Comparison of ENCODE assay signal across 22 cellular contexts in genomic region chr2:127270663-127271062, GRCh38. TPM values are rescaled to one million over a fixed set of nuclear protein-coding genes. Genes with fewer than 3 reads are reported as not detected.
A peak's percentile ranks its signal among the peaks of the same experiment; 100 is the strongest.
DNase-seq lines count a peak whose midpoint lies in the region; ATAC-seq, FAIRE-seq and TF ChIP-seq lines count a peak whose summit lies in the region.
"Had no signal": no experiment of that assay in that cellular context is flagged by ENCODE, and none has a peak within 500 bp of the region (broad histone marks: within the 10 kb centered on the region; RNA-seq: fewer than 3 reads in every experiment).

No MANE protein-coding gene starts in this region.

- H3K18ac ChIP-seq in H9 (ENCODE audit: insufficient read length, low read depth, low read length), result no peak overlapping the region

- no peaks in the 10 kb centered on the region for H3K9me1 ChIP-seq in keratinocyte (ENCODE audit: control insufficient read depth, extremely low read depth, insufficient read depth, low read length)

- H2BK15ac ChIP-seq in H9 (ENCODE audit: low read depth, low read length), result no peak overlapping the region

- H3K36me3 ChIP-seq in SU-DHL-6 (ENCODE audit: low read length), result peaks cover 16% of the 10 kb centered on the region
- H3K36me3 ChIP-seq in keratinocyte (ENCODE audit: control insufficient read depth in 2 of 2, extremely low read depth in 1 of 2, insufficient read depth in 2 of 2, low read length in 2 of 2), result peaks cover 24 to 40% of the 10 kb centered on the region in 2 experiments
- peaks cover 77 to 85% of the 10 kb centered on the region in 2 donors for H3K36me3 ChIP-seq in ascending aorta

- peak; percentile 16 for TF ChIP-seq CTCF in D721Med (IDR thresholded peaks at IDR 0.05; ENCODE audit: insufficient read depth, missing control alignments)
- TF ChIP-seq CTCF in H9 (conservative IDR thresholded peaks at IDR 0.05), result peak; percentile 39; the same call in 2 of the 3 replicates
- TF ChIP-seq CTCF in SU-DHL-6 (IDR thresholded peaks at IDR 0.05; ENCODE audit: insufficient read depth, low read length, poor library complexity, severe bottlenecking), result peak; percentile 17
- peak; percentile 31 to 63 (median 46) for TF ChIP-seq CTCF in keratinocyte (optimal IDR thresholded peaks at IDR 0.05 in 1 of 3, IDR thresholded peaks at IDR 0.05 in 1 of 3, conservative IDR thresholded peaks at IDR 0.05 in 1 of 3; ENCODE audit: extremely low read depth in 1 of 3, insufficient read depth in 2 of 3, low read length in 3 of 3)
- TF ChIP-seq CTCF in ascending aorta (IDR thresholded peaks at IDR 0.05), result no peak

- dilution Hi-C loops in keratinocyte (cut with MboI; ENCODE audit: extremely low pct_ligation_motif_present, low sequenced_read_pairs), result no loop called here

- no peak overlapping the region for H4K8ac ChIP-seq in H9 (replicated peaks; ENCODE audit: insufficient read length, low read depth, low read length)

- no peak overlapping the region for H3K9ac ChIP-seq in H9 (ENCODE audit: extremely low read depth, insufficient read length, low read length)
- H3K9ac ChIP-seq in SU-DHL-6 (ENCODE audit: low read length), result no peak overlapping the region
- no peak overlapping the region for H3K9ac ChIP-seq in keratinocyte (ENCODE audit: control insufficient read depth, extremely low read depth, insufficient read depth, low read length)

- no peak overlapping the region for H2AFZ ChIP-seq in H9 (ENCODE audit: low read length)
- H2AFZ ChIP-seq in SU-DHL-6 (ENCODE audit: low read depth, low read length, severe bottlenecking), result no peak overlapping the region
- no peak overlapping the region for H2AFZ ChIP-seq in keratinocyte (ENCODE audit: control insufficient read depth, low read length)

- intact Hi-C loops in ascending aorta (cut with DNase I), result no loop called here
- intact Hi-C loops in activated T-helper 2 cell treated with anti-CD3 and anti-CD28 coated beads, Interferon-gamma antibody, Interleukin-2, Interleukin-4, amounts not matched to agents 10 μg/mL and 5 μg/mL and 100 μg/mL, durations not matched to agents 14 hours and 24 hours and 36 hours (cut with micrococcal nuclease), result no loop called here

- H4K5ac ChIP-seq in H9 (ENCODE audit: insufficient read length, low read depth, low read length), result no peak overlapping the region

- no peak overlapping the region; the same call in 1 of the 2 replicates for H3K14ac ChIP-seq in H9 (ENCODE audit: insufficient read depth, low read length)

- no peak for ATAC-seq in stimulated activated effector memory CD8-positive, alpha-beta T cell treated with anti-CD3 and anti-CD28 coated beads, Interleukin-12 subunit alpha, Interleukin-12 subunit beta, amount 100 ng/mL, for 72 hours
- ATAC-seq: gastrocnemius medialis had no signal

- no peak overlapping the region; a peak in 1 of 7 replicates for H3K27ac Mint-ChIP-seq in H9
- H3K27ac Mint-ChIP-seq in stimulated activated effector memory CD8-positive, alpha-beta T cell treated with anti-CD3 and anti-CD28 coated beads, Interleukin-12 subunit alpha, Interleukin-12 subunit beta, amount 100 ng/mL, for 72 hours, result no peak overlapping the region
- no peak overlapping the region for H3K27ac Mint-ChIP-seq in activated T-helper 2 cell treated with anti-CD3 and anti-CD28 coated beads, Interferon-gamma antibody, Interleukin-2, Interleukin-4, amounts not matched to agents 10 μg/mL and 5 μg/mL and 100 μg/mL, durations not matched to agents 14 hours and 24 hours and 36 hours
- H3K27ac Mint-ChIP-seq: activated naive CD8-positive, alpha-beta T cell treated with anti-CD3 and anti-CD28 coated beads, Interleukin-2, amount 10 ng/mL, durations not matched to agents 7 days and 5 days had no signal

- H2BK12ac ChIP-seq in H9 (ENCODE audit: insufficient read length, low read depth, low read length), result no peak overlapping the region

- H2BK5ac ChIP-seq in H9 (ENCODE audit: insufficient read length, low read length), result no peak overlapping the region

- H2BK120ac ChIP-seq in H9 (ENCODE audit: low read depth, low read length, poor library complexity, severe bottlenecking), result no peak overlapping the region

- H2AK5ac ChIP-seq in H9 (ENCODE audit: insufficient read length, low read length), result no peak overlapping the region

- H3K9me2 ChIP-seq in SU-DHL-6 (replicated peaks; ENCODE audit: insufficient read depth, low read length), result no peaks in the 10 kb centered on the region

- H3K4ac ChIP-seq in H9 (ENCODE audit: low read depth, low read length), result no peak overlapping the region

- H3K27ac ChIP-seq in H9 (ENCODE audit: insufficient read length, low read depth, low read length) (no peak overlapping the region), SU-DHL-6 (ENCODE audit: low read depth, low read length) (no peak overlapping the region), keratinocyte (ENCODE audit: control insufficient read depth, insufficient read depth, low read length) (no peak overlapping the region), ascending aorta (no peak overlapping the region)
- H3K27ac ChIP-seq: gastrocnemius medialis, stomach had no signal

- H3K4me2 ChIP-seq in H9 (ENCODE audit: insufficient read depth, insufficient read length, low read length), result no peak overlapping the region
- H3K4me2 ChIP-seq in SU-DHL-6 (ENCODE audit: low read depth, low read length, poor library complexity, severe bottlenecking), result no peak overlapping the region
- no peak overlapping the region for H3K4me2 ChIP-seq in keratinocyte (ENCODE audit: control insufficient read depth, extremely low read depth, insufficient read depth, low read depth, low read length)

- H3F3A ChIP-seq in SU-DHL-6 (ENCODE audit: insufficient read depth), result no peaks in the 10 kb centered on the region

- FAIRE-seq in D721Med (lab: Jason Lieb, UNC) (no peak), keratinocyte (lab: Jason Lieb, UNC) (no peak)
- FAIRE-seq: endometrium, urothelium cell line had no signal

- DNase-seq in D721Med (ENCODE audit: insufficient read length, low spot score), result no peak
- no peak for DNase-seq in H9
- no peak for DNase-seq in keratinocyte (ENCODE audit: low read depth, low spot score)
- DNase-seq in COLO829 (ENCODE audit: low spot score), result no peak
- no peak for DNase-seq in stimulated activated effector memory CD8-positive, alpha-beta T cell treated with anti-CD3 and anti-CD28 coated beads, Interleukin-12 subunit alpha, Interleukin-12 subunit beta, amount 100 ng/mL, for 72 hours (ENCODE audit: low spot score in 2 of 2)
- DNase-seq in ascending aorta (ENCODE audit: low spot score in 2 of 2), result no peak
- DNase-seq in activated T-helper 2 cell treated with anti-CD3 and anti-CD28 coated beads, Interferon-gamma antibody, Interleukin-2, Interleukin-4, amounts not matched to agents 10 μg/mL and 5 μg/mL and 100 μg/mL, durations not matched to agents 14 hours and 24 hours and 36 hours (ENCODE audit: low spot score), result no peak
- DNase-seq: activated CD4-positive, alpha-beta T cell treated with anti-CD3 and anti-CD28 coated beads for 1 hour; activated CD8-positive, alpha-beta memory T cell treated with anti-CD3 and anti-CD28 coated beads, Interleukin-2, amount 50 U/mL, for 48 hours; activated naive CD8-positive, alpha-beta T cell treated with anti-CD3 and anti-CD28 coated beads, Interleukin-2, amount 10 ng/mL, durations not matched to agents 7 days and 5 days; COR-L47; gastrocnemius medialis; H7; NCI-H1105; posterior cingulate gyrus; Right ventricle myocardium superior; stomach; T-helper 2 cell had no signal

- H3K27me3 ChIP-seq in H9 (ENCODE audit: insufficient read depth, low read length), result no peaks in the 10 kb centered on the region
- H3K27me3 ChIP-seq in SU-DHL-6 (ENCODE audit: low read length), result no peaks in the 10 kb centered on the region
- H3K27me3 ChIP-seq in keratinocyte (ENCODE audit: control insufficient read depth, extremely low read depth, insufficient read depth, low read length), result no peaks in the 10 kb centered on the region
- H3K27me3 ChIP-seq in ascending aorta, result no peaks in the 10 kb centered on the region
- H3K27me3 ChIP-seq: gastrocnemius medialis, stomach had no signal

- H3K79me2 ChIP-seq in H9 (ENCODE audit: insufficient read depth, low read length) (no peaks in the 10 kb centered on the region), SU-DHL-6 (ENCODE audit: insufficient read depth, low read length) (no peaks in the 10 kb centered on the region), keratinocyte (ENCODE audit: control insufficient read depth, insufficient read depth, low read length) (no peaks in the 10 kb centered on the region)

- H3K9me3 ChIP-seq in H9 (ENCODE audit: control insufficient read depth, low read depth, low read length) (no peaks in the 10 kb centered on the region), SU-DHL-6 (ENCODE audit: insufficient read depth, low read length) (no peaks in the 10 kb centered on the region), keratinocyte (ENCODE audit: control insufficient read depth, low read depth, low read length) (no peaks in the 10 kb centered on the region), ascending aorta (no peaks in the 10 kb centered on the region)
- H3K9me3 ChIP-seq: gastrocnemius medialis, stomach had no signal

- no peak overlapping the region for H4K91ac ChIP-seq in H9 (ENCODE audit: insufficient read length, low read depth, low read length)

- peak overlapping the region; percentile 17 for H3K56ac ChIP-seq in H9 (ENCODE audit: insufficient read length, low read depth, low read length)

- no peak overlapping the region for H3T11ph ChIP-seq in H9 (ENCODE audit: low read length)

- H3K4me3 ChIP-seq in SU-DHL-6 (ENCODE audit: insufficient read depth, low read length, poor library complexity, severe bottlenecking) (no peak overlapping the region), keratinocyte (ENCODE audit: control insufficient read depth in 2 of 3, extremely low read depth in 1 of 3, insufficient read depth in 2 of 3, low read depth in 1 of 3, low read length in 3 of 3) (no peak overlapping the region), ascending aorta (no peak overlapping the region)
- H3K4me3 ChIP-seq: gastrocnemius medialis, stomach had no signal

- peaks cover 64 to 92% (median 91%) of the 10 kb centered on the region in 3 experiments for H3K36me3 Mint-ChIP-seq in H9 (ENCODE audit: insufficient read depth in 1 of 3, low read depth in 3 of 3)
- H3K36me3 Mint-ChIP-seq in stimulated activated effector memory CD8-positive, alpha-beta T cell treated with anti-CD3 and anti-CD28 coated beads, Interleukin-12 subunit alpha, Interleukin-12 subunit beta, amount 100 ng/mL, for 72 hours, result peaks cover 100% of the 10 kb centered on the region
- H3K36me3 Mint-ChIP-seq in activated T-helper 2 cell treated with anti-CD3 and anti-CD28 coated beads, Interferon-gamma antibody, Interleukin-2, Interleukin-4, amounts not matched to agents 10 μg/mL and 5 μg/mL and 100 μg/mL, durations not matched to agents 14 hours and 24 hours and 36 hours (ENCODE audit: low read depth), result peaks cover 78% of the 10 kb centered on the region

- no peaks in the 10 kb centered on the region for H3K4me1 Mint-ChIP-seq in H9
- H3K4me1 Mint-ChIP-seq in stimulated activated effector memory CD8-positive, alpha-beta T cell treated with anti-CD3 and anti-CD28 coated beads, Interleukin-12 subunit alpha, Interleukin-12 subunit beta, amount 100 ng/mL, for 72 hours, result peaks cover 5% of the 10 kb centered on the region
- no peaks in the 10 kb centered on the region for H3K4me1 Mint-ChIP-seq in activated T-helper 2 cell treated with anti-CD3 and anti-CD28 coated beads, Interferon-gamma antibody, Interleukin-2, Interleukin-4, amounts not matched to agents 10 μg/mL and 5 μg/mL and 100 μg/mL, durations not matched to agents 14 hours and 24 hours and 36 hours (ENCODE audit: low read depth)

- no peak overlapping the region for H3K23ac ChIP-seq in H9 (ENCODE audit: insufficient read length, low read depth, low read length)

- H4K20me1 ChIP-seq in H9 (ENCODE audit: control insufficient read depth, insufficient read depth, insufficient read length) (no peaks in the 10 kb centered on the region), SU-DHL-6 (ENCODE audit: low read depth, low read length) (no peaks in the 10 kb centered on the region), keratinocyte (ENCODE audit: control insufficient read depth, extremely low read depth, insufficient read depth, low read length) (no peaks in the 10 kb centered on the region)

- peaks cover 2 to 17% of the 10 kb centered on the region in 2 experiments; a peak in 3 of 5 replicates for H3K9me3 Mint-ChIP-seq in H9
- H3K9me3 Mint-ChIP-seq in stimulated activated effector memory CD8-positive, alpha-beta T cell treated with anti-CD3 and anti-CD28 coated beads, Interleukin-12 subunit alpha, Interleukin-12 subunit beta, amount 100 ng/mL, for 72 hours, result no peaks in the 10 kb centered on the region
- no peaks in the 10 kb centered on the region for H3K9me3 Mint-ChIP-seq in activated T-helper 2 cell treated with anti-CD3 and anti-CD28 coated beads, Interferon-gamma antibody, Interleukin-2, Interleukin-4, amounts not matched to agents 10 μg/mL and 5 μg/mL and 100 μg/mL, durations not matched to agents 14 hours and 24 hours and 36 hours
- H3K9me3 Mint-ChIP-seq: activated naive CD8-positive, alpha-beta T cell treated with anti-CD3 and anti-CD28 coated beads, Interleukin-2, amount 10 ng/mL, durations not matched to agents 7 days and 5 days; central memory CD8-positive, alpha-beta T cell had no signal

- no peak overlapping the region for H3K4me3 Mint-ChIP-seq in H9
- no peak overlapping the region for H3K4me3 Mint-ChIP-seq in stimulated activated effector memory CD8-positive, alpha-beta T cell treated with anti-CD3 and anti-CD28 coated beads, Interleukin-12 subunit alpha, Interleukin-12 subunit beta, amount 100 ng/mL, for 72 hours
- no peak overlapping the region for H3K4me3 Mint-ChIP-seq in activated T-helper 2 cell treated with anti-CD3 and anti-CD28 coated beads, Interferon-gamma antibody, Interleukin-2, Interleukin-4, amounts not matched to agents 10 μg/mL and 5 μg/mL and 100 μg/mL, durations not matched to agents 14 hours and 24 hours and 36 hours (ENCODE audit: low read depth)
- H3K4me3 Mint-ChIP-seq: activated naive CD8-positive, alpha-beta T cell treated with anti-CD3 and anti-CD28 coated beads, Interleukin-2, amount 10 ng/mL, durations not matched to agents 7 days and 5 days; central memory CD8-positive, alpha-beta T cell had no signal

- WGBS in H9 (ENCODE audit: extremely low coverage, insufficient read length, low lambda C conversion rate), result no CpG with 5 or more reads among the region's 5 CpGs

- no peak overlapping the region for H2BK20ac ChIP-seq in H9 (ENCODE audit: low read depth, low read length, poor library complexity, severe bottlenecking)

- H3K79me1 ChIP-seq in H9 (ENCODE audit: insufficient read depth, low read depth, low read length, poor library complexity, severe bottlenecking), result peaks cover 3% of the 10 kb centered on the region

- no peaks in the 10 kb centered on the region for H3K23me2 ChIP-seq in H9 (ENCODE audit: insufficient read length, low read depth, low read length, poor library complexity, severe bottlenecking)

- H3K27me3 Mint-ChIP-seq in H9 (ENCODE audit: low read depth), result no peaks in the 10 kb centered on the region
- no peaks in the 10 kb centered on the region for H3K27me3 Mint-ChIP-seq in activated T-helper 2 cell treated with anti-CD3 and anti-CD28 coated beads, Interferon-gamma antibody, Interleukin-2, Interleukin-4, amounts not matched to agents 10 μg/mL and 5 μg/mL and 100 μg/mL, durations not matched to agents 14 hours and 24 hours and 36 hours (ENCODE audit: low read depth)
- H3K27me3 Mint-ChIP-seq: activated naive CD8-positive, alpha-beta T cell treated with anti-CD3 and anti-CD28 coated beads, Interleukin-2, amount 10 ng/mL, durations not matched to agents 7 days and 5 days; central memory CD8-positive, alpha-beta T cell had no signal

- no peaks in the 10 kb centered on the region for H3K4me1 ChIP-seq in H9 (ENCODE audit: insufficient read depth, low read length)
- H3K4me1 ChIP-seq in keratinocyte (ENCODE audit: control insufficient read depth, extremely low read depth, insufficient read depth, low read length), result no peaks in the 10 kb centered on the region
- H3K4me1 ChIP-seq in ascending aorta, result no peaks in the 10 kb centered on the region
- H3K4me1 ChIP-seq: gastrocnemius medialis, stomach had no signal

RNA-seq across cellular contexts. Expression of gene ERCC3, which starts 23.3 kb away (rescaled TPM):
- 60.0 and 60.8 TPM in 2 replicates for total RNA-seq in H9 (2021)
- 40.1 to 49.0 TPM (median 40.6 TPM) in 3 replicates for polyA plus RNA-seq in keratinocyte
- 27.2 TPM for polyA plus RNA-seq in keratinocyte (2011; ENCODE audit: low read depth)
- polyA plus RNA-seq in keratinocyte (2011; cell fraction: cytosol; rRNA removed), result 29.1 and 32.4 TPM in 2 replicates
- 77.4 and 78.2 TPM in 2 replicates for polyA plus RNA-seq in keratinocyte (2011; cell fraction: nucleus; rRNA removed)
- polyA plus RNA-seq in keratinocyte (2012; ENCODE audit: low replicate concordance), result 25.8 and 26.6 TPM in 2 replicates
- polyA minus RNA-seq in keratinocyte, result 25.0 to 36.9 TPM (median 32.2 TPM) in 3 replicates
- 17.1 TPM for polyA minus RNA-seq in keratinocyte (2011; cell fraction: cytosol; rRNA and poly(A)+ RNA removed)
- 26.7 and 39.9 TPM in 2 replicates for polyA minus RNA-seq in keratinocyte (2011; cell fraction: nucleus; rRNA and poly(A)+ RNA removed)
- 35.3 TPM for total RNA-seq in ascending aorta
- total RNA-seq in activated T-helper 2 cell treated with anti-CD3 and anti-CD28 coated beads, Interferon-gamma antibody, Interleukin-2, Interleukin-4, amounts not matched to agents 10 μg/mL and 5 μg/mL and 100 μg/mL, durations not matched to agents 14 hours and 24 hours and 36 hours, result 58.0 and 60.6 TPM in 2 replicates

RNA-seq across cellular contexts. Expression of gene CYP27C1, which starts 50.6 kb away (rescaled TPM):
- total RNA-seq in H9 (2021) (2.3 TPM in 2 replicates), ascending aorta (not detected)
- polyA plus RNA-seq in keratinocyte, result 3.1 to 7.9 TPM (median 6.1 TPM) in 3 replicates
- 2.2 TPM for polyA plus RNA-seq in keratinocyte (2011; ENCODE audit: low read depth)
- 4.0 and 4.8 TPM in 2 replicates for polyA plus RNA-seq in keratinocyte (2011; cell fraction: cytosol; rRNA removed)
- 10.8 and 12.3 TPM in 2 replicates for polyA plus RNA-seq in keratinocyte (2011; cell fraction: nucleus; rRNA removed)
- polyA plus RNA-seq in keratinocyte (2012; ENCODE audit: low replicate concordance), result 2.3 and 7.4 TPM in 2 replicates
- polyA minus RNA-seq in keratinocyte, result 2.9 to 6.9 TPM (median 4.4 TPM) in 3 replicates
- 1.3 TPM for polyA minus RNA-seq in keratinocyte (2011; cell fraction: cytosol; rRNA and poly(A)+ RNA removed)
- 1.6 and 3.5 TPM in 2 replicates for polyA minus RNA-seq in keratinocyte (2011; cell fraction: nucleus; rRNA and poly(A)+ RNA removed)
- not detected in 2 replicates for total RNA-seq in activated T-helper 2 cell treated with anti-CD3 and anti-CD28 coated beads, Interferon-gamma antibody, Interleukin-2, Interleukin-4, amounts not matched to agents 10 μg/mL and 5 μg/mL and 100 μg/mL, durations not matched to agents 14 hours and 24 hours and 36 hours
- total RNA-seq: activated naive CD8-positive, alpha-beta T cell treated with anti-CD3 and anti-CD28 coated beads, Interleukin-2, amount 10 ng/mL, durations not matched to agents 7 days and 5 days; gastrocnemius medialis; Right ventricle myocardium superior had no signal

Comparison
In these comparisons a context has a peak if more than half of its experiments do, and no peak if none do; other contexts are left out.
1. CTCF ChIP-seq: peak in D721Med (single experiment), H9 (single experiment), SU-DHL-6 (single experiment) and keratinocyte (3 of 3); none in ascending aorta (0 of 3).